9 cellular contexts compared by ENCODE assay signal in the genomic region with DNA sequence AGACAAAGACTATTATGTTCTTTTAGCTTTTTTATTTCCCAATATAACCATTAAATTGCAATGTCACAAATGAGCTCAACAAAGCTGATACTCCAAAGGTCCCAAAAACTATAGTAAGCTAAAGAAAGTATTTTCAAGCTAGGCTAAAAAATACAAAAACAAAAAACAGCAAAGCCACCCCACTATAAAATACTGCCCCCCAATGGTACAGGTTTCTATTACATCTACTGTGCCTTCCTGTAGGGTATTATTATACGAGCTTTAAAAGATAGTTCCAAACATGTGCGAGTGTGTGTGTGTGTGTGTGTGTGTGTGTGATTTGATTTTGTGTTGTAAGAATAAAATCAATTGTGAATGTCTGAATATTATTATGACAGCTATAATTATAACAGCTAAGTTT. TPM values are rescaled to one million over a fixed set of nuclear protein-coding genes. Genes with fewer than 3 reads are reported as not detected.
DNase-seq lines count a peak whose midpoint lies in the region; ATAC-seq and TF ChIP-seq lines count a peak whose summit lies in the region.
"Had no signal": no experiment of that assay in that cellular context is flagged by ENCODE, and none has a peak within 500 bp of the region (broad histone marks: within the 10 kb centered on the region; RNA-seq: fewer than 3 reads in every experiment).

No MANE protein-coding gene starts in this region.

- H3K27me3 Mint-ChIP-seq in natural killer cell (ENCODE audit: low read depth in 2 of 2), result no peaks in the 10 kb centered on the region

- peaks cover 17% of the 10 kb centered on the region for H3K36me3 Mint-ChIP-seq in natural killer cell

- WGBS in body of pancreas, 2 donors, result 16 to 17% methylated on average over 2 of the region's 2 CpGs

- H3K9me3 ChIP-seq in body of pancreas, result no peaks in the 10 kb centered on the region

- no peaks in the 10 kb centered on the region for H3K4me1 ChIP-seq in body of pancreas

- H3K27ac Mint-ChIP-seq in natural killer cell, result peak overlapping the region; percentile 83 to 92

- TF ChIP-seq CTCF in LNCaP clone FGC (IDR thresholded peaks at IDR 0.05; ENCODE audit: control insufficient read depth, extremely low read depth, insufficient read depth) (peak; percentile 42), body of pancreas (IDR thresholded peaks at IDR 0.05) (peak in 6 of 7 experiments; percentile 18 to 46 (median 37)), natural killer cell (IDR thresholded peaks at IDR 0.05) (peak; percentile 72)

- peaks cover 63 to 71% of the 10 kb centered on the region in 2 donors for H3K4me1 Mint-ChIP-seq in natural killer cell

- H3K27ac ChIP-seq in body of pancreas, result no peak overlapping the region

- TF ChIP-seq POLR2A in body of pancreas (IDR thresholded peaks at IDR 0.05), result no peak

- H3K9me3 Mint-ChIP-seq in natural killer cell, result no peaks in the 10 kb centered on the region

- ATAC-seq in body of pancreas, result no peak
- ATAC-seq in natural killer cell, result peak; percentile 48 to 75 (median 52)
- ATAC-seq in HG03280 (IDR thresholded peaks at IDR 0.05; ENCODE audit: unreplicated experiment), result no peak
- no peak for ATAC-seq in HG03045 (IDR thresholded peaks at IDR 0.05; ENCODE audit: unreplicated experiment)

- no peaks in the 10 kb centered on the region for H3K27me3 ChIP-seq in body of pancreas

- DNase-seq in NCI-H2171 treated with DMSO at 0.1 percent for 48 hours (lab: John Stamatoyannopoulos, UW), result peak; percentile 22
- no peak for DNase-seq in NCI-H2171 (lab: John Stamatoyannopoulos, UW)
- DNase-seq in LNCaP clone FGC (ENCODE audit: low read depth), result no peak
- DNase-seq in body of pancreas, result no peak
- no peak for DNase-seq in natural killer cell
- DNase-seq in kidney glomerular epithelial cell (lab: John Stamatoyannopoulos, UW), result no peak

- intact Hi-C loops in body of pancreas (cut with DNase I), result no loop called here
- intact Hi-C loops in natural killer cell (cut with micrococcal nuclease), result loop anchor here (1.0 to 2.0 kb wide), 3 partner anchors 32 to 157 kb away; no protein-coding TSS in a partner anchor

- peak overlapping the region; percentile 92 for H3K4me3 Mint-ChIP-seq in natural killer cell

- no peaks in the 10 kb centered on the region for H3K36me3 ChIP-seq in body of pancreas (replicated peaks in 1 of 2; ENCODE audit: insufficient read depth in 1 of 2, low read depth in 2 of 2)

- no peak overlapping the region for H3K4me3 ChIP-seq in LNCaP clone FGC (ENCODE audit: low read depth, low read length)
- no peak overlapping the region for H3K4me3 ChIP-seq in body of pancreas

RNA-seq across cellular contexts. Expression of a gene that starts 1.1 kb away (rescaled TPM):
- total RNA-seq in body of pancreas, result not detected
- total RNA-seq in natural killer cell, result 100 to 1,000 TPM in 2 of 3 donors, 10 to 100 TPM in 1; 66.5 to 248 (median 124) TPM
- total RNA-seq: RPMI7951 had no signal

Comparison
In these comparisons a context has a peak if more than half of its experiments do, and no peak if none do; other contexts are left out.
1. ATAC-seq: peak in natural killer cell (3 of 3); none in body of pancreas (single experiment), HG03280 (single experiment) and HG03045 (single experiment).
2. RNA of a gene that starts 1.1 kb away (total RNA-seq): 66.5 to 248 TPM in natural killer cell; not detected in body of pancreas; every median in the first group is over 10 times any median in the second.
3. Peak in every context shown above with its lines, with median percentiles within 50 percentile points of each other: CTCF ChIP-seq.